ENCODE assay signal across 1 cellular context in genomic region chr1:168396940-168397680, GRCh38.
TF ChIP-seq lines count a peak whose summit lies in the region.

No MANE protein-coding gene starts in this region.

TF ChIP-seq in HEK293, 187 proteins besides CTCF, POLR2A, EP300 and RAD21 (continued from another document):
- TF ChIP-seq TSHZ1 (tag by site-specific recombination; IDR thresholded peaks at IDR 0.05; ENCODE audit: borderline replicate concordance) (0 out of 2 replicates have a peak, but pooled peaks have one; percentile 32), SP3 (tag by site-specific recombination; IDR thresholded peaks at IDR 0.05) (no peak), ZNF335 (tag by site-specific recombination; conservative IDR thresholded peaks at IDR 0.05) (peak; percentile 26; the same call in 1 of the 2 replicates), KLF8 (tag by site-specific recombination; IDR thresholded peaks at IDR 0.05) (0 out of 2 replicates have a peak, but pooled peaks have one; percentile 18), ZSCAN4 (tag by site-specific recombination; IDR thresholded peaks at IDR 0.05) (no peak), ZNF239 (tag by site-specific recombination; IDR thresholded peaks at IDR 0.05) (no peak), ZBTB7A (tag by site-specific recombination; IDR thresholded peaks at IDR 0.05; ENCODE audit: low read depth) (no peak), SP7 (tag by site-specific recombination; IDR thresholded peaks at IDR 0.05) (peak; percentile 97), ZBTB8A (tag by site-specific recombination; IDR thresholded peaks at IDR 0.05) (no peak), ZNF558 (tag by site-specific recombination; IDR thresholded peaks at IDR 0.05) (no peak; the same call in 1 of the 2 replicates), ZNF175 (tag by site-specific recombination; IDR thresholded peaks at IDR 0.05) (no peak), ZNF211 (tag by site-specific recombination; IDR thresholded peaks at IDR 0.05; ENCODE audit: low read depth) (no peak), ZNF843 (tag by site-specific recombination; IDR thresholded peaks at IDR 0.05) (peak; percentile 66; the same call in 1 of the 2 replicates), ZNF140 (tag by site-specific recombination; IDR thresholded peaks at IDR 0.05) (no peak), ZNF624 (tag by site-specific recombination; IDR thresholded peaks at IDR 0.05) (no peak), SCRT1 (tag by site-specific recombination; IDR thresholded peaks at IDR 0.05; ENCODE audit: borderline replicate concordance) (0 out of 2 replicates have a peak, but pooled peaks have one; percentile 11), ZNF639 (tag by site-specific recombination; IDR thresholded peaks at IDR 0.05) (0 out of 2 replicates have a peak, but pooled peaks have one; percentile 49), PBX3 (CRISPR knock-in tag; IDR thresholded peaks at IDR 0.05) (no peak), MEIS1 (CRISPR knock-in tag; IDR thresholded peaks at IDR 0.05; ENCODE audit: borderline replicate concordance) (no peak), GLIS2 (tag by site-specific recombination; IDR thresholded peaks at IDR 0.05) (no peak), ZNF707 (tag by site-specific recombination; IDR thresholded peaks at IDR 0.05) (no peak), ZBTB11 (tag by site-specific recombination; conservative IDR thresholded peaks at IDR 0.05; ENCODE audit: low read depth) (no peak), ZBTB21 (tag by site-specific recombination; IDR thresholded peaks at IDR 0.05) (peak; percentile 36; the same call in 1 of the 2 replicates), KLF10 (tag by site-specific recombination; IDR thresholded peaks at IDR 0.05) (peak; percentile 44; the same call in 1 of the 2 replicates), SCRT2 (tag by site-specific recombination; IDR thresholded peaks at IDR 0.05) (no peak), ZNF398 (tag by site-specific recombination; IDR thresholded peaks at IDR 0.05) (peak; percentile 32; the same call in 1 of the 2 replicates), ZBTB17 (tag by site-specific recombination; IDR thresholded peaks at IDR 0.05) (no peak), ZNF157 (tag by site-specific recombination; IDR thresholded peaks at IDR 0.05) (no peak), ZNF518A (tag by site-specific recombination; conservative IDR thresholded peaks at IDR 0.05; ENCODE audit: low read depth) (no peak), MZF1 (tag by site-specific recombination; IDR thresholded peaks at IDR 0.05; ENCODE audit: borderline replicate concordance) (peak; percentile 71; the same call in 1 of the 2 replicates), ZNF629 (tag by site-specific recombination; IDR thresholded peaks at IDR 0.05) (peak; percentile 73), ZNF488 (tag by site-specific recombination; IDR thresholded peaks at IDR 0.05) (no peak), ZNF366 (tag by site-specific recombination; conservative IDR thresholded peaks at IDR 0.05) (peak; percentile 54; the same call in 1 of the 2 replicates), KLF7 (tag by site-specific recombination; IDR thresholded peaks at IDR 0.05; ENCODE audit: borderline replicate concordance) (peak; percentile 19; the same call in 1 of the 2 replicates)
